Comparison of ENCODE assay signal across 13 cellular contexts in genomic region chr18:2686349-2686968, GRCh38.
DNase-seq lines count a peak whose midpoint lies in the region; ATAC-seq and TF ChIP-seq lines count a peak whose summit lies in the region.
"Had no signal": no experiment of that assay in that cellular context is flagged by ENCODE, and none has a peak within 500 bp of the region (broad histone marks: within the 10 kb centered on the region; RNA-seq: fewer than 3 reads in every experiment).

No MANE protein-coding gene starts in this region.

- no peak for ATAC-seq in effector memory CD8-positive, alpha-beta T cell (replicated peaks)
- ATAC-seq in HG03469 (IDR thresholded peaks at IDR 0.05; ENCODE audit: unreplicated experiment) (no peak), GM19455 (IDR thresholded peaks at IDR 0.05; ENCODE audit: unreplicated experiment) (no peak), GM18861 (IDR thresholded peaks at IDR 0.05; ENCODE audit: unreplicated experiment) (no peak)
- ATAC-seq: Panc1 had no signal

- peaks cover 13% of the 10 kb centered on the region; the same call in 1 of the 2 replicates for H3K9me3 ChIP-seq in SU-DHL-6 (ENCODE audit: insufficient read depth, low read length)
- H3K9me3 ChIP-seq: prostate gland had no signal

- H3K4me3 ChIP-seq in SU-DHL-6 (ENCODE audit: insufficient read depth, low read length, poor library complexity, severe bottlenecking): no peak overlapping the region
- H3K4me3 ChIP-seq: prostate gland had no signal

- H3K4me2 ChIP-seq in SU-DHL-6 (ENCODE audit: low read depth, low read length, poor library complexity, severe bottlenecking): peak overlapping the region; percentile 38

- H3K9ac ChIP-seq in SU-DHL-6 (ENCODE audit: low read length): no peak overlapping the region

- H3K36me3 Mint-ChIP-seq in activated naive CD4-positive, alpha-beta T cell treated with anti-CD3 and anti-CD28 coated beads, Interleukin-2, amount 50 U/mL, for 24 hours: peaks cover 52% of the 10 kb centered on the region
- H3K36me3 Mint-ChIP-seq in effector memory CD8-positive, alpha-beta T cell (ENCODE audit: insufficient read depth): peaks cover 91% of the 10 kb centered on the region

- no peak for DNase-seq in activated naive CD4-positive, alpha-beta T cell treated with anti-CD3 and anti-CD28 coated beads, Interleukin-2, amount 50 U/mL, for 16 hours
- DNase-seq in effector memory CD8-positive, alpha-beta T cell: no peak
- peak; percentile 1 for DNase-seq in stromal cell of bone marrow (ENCODE audit: low read depth)
- DNase-seq: AML-193, KBM-7, T1000 had no signal

- H3K27me3 Mint-ChIP-seq in activated naive CD4-positive, alpha-beta T cell treated with anti-CD3 and anti-CD28 coated beads, Interleukin-2, amount 50 U/mL, for 24 hours: no peaks in the 10 kb centered on the region
- no peaks in the 10 kb centered on the region for H3K27me3 Mint-ChIP-seq in effector memory CD8-positive, alpha-beta T cell

- H2AFZ ChIP-seq in SU-DHL-6 (ENCODE audit: low read depth, low read length, severe bottlenecking): no peak overlapping the region

- H3K4me3 Mint-ChIP-seq in activated naive CD4-positive, alpha-beta T cell treated with anti-CD3 and anti-CD28 coated beads, Interleukin-2, amount 50 U/mL, for 24 hours: peak overlapping the region; percentile 8
- peak overlapping the region; percentile 38 to 65 for H3K4me3 Mint-ChIP-seq in effector memory CD8-positive, alpha-beta T cell

- TF ChIP-seq CTCF in SU-DHL-6 (IDR thresholded peaks at IDR 0.05; ENCODE audit: insufficient read depth, low read length, poor library complexity, severe bottlenecking): no peak

- no peaks in the 10 kb centered on the region for H3K27me3 ChIP-seq in SU-DHL-6 (ENCODE audit: low read length)

- peaks cover 74% of the 10 kb centered on the region for H3K36me3 ChIP-seq in SU-DHL-6 (ENCODE audit: low read length)
- H3K36me3 ChIP-seq: prostate gland had no signal

- H4K20me1 ChIP-seq in SU-DHL-6 (ENCODE audit: low read depth, low read length): peaks cover 26% of the 10 kb centered on the region

- peaks cover 29% of the 10 kb centered on the region; the same call in 1 of the 2 replicates for H3F3A ChIP-seq in SU-DHL-6 (ENCODE audit: insufficient read depth)

- H3K9me2 ChIP-seq in SU-DHL-6 (replicated peaks; ENCODE audit: insufficient read depth, low read length): no peaks in the 10 kb centered on the region

- H3K4me1 Mint-ChIP-seq in activated naive CD4-positive, alpha-beta T cell treated with anti-CD3 and anti-CD28 coated beads, Interleukin-2, amount 50 U/mL, for 24 hours: peaks cover 76% of the 10 kb centered on the region
- peaks cover 37 to 65% of the 10 kb centered on the region in 2 donors for H3K4me1 Mint-ChIP-seq in effector memory CD8-positive, alpha-beta T cell (ENCODE audit: low read depth in 2 of 2)

- H3K79me2 ChIP-seq in SU-DHL-6 (ENCODE audit: insufficient read depth, low read length): peaks cover 78% of the 10 kb centered on the region

- H3K27ac ChIP-seq in SU-DHL-6 (ENCODE audit: low read depth, low read length): peak overlapping the region; percentile 62; the same call in 1 of the 2 replicates
- H3K27ac ChIP-seq: prostate gland had no signal

- peaks cover 5% of the 10 kb centered on the region for H3K9me3 Mint-ChIP-seq in activated naive CD4-positive, alpha-beta T cell treated with anti-CD3 and anti-CD28 coated beads, Interleukin-2, amount 50 U/mL, for 24 hours
- H3K9me3 Mint-ChIP-seq in effector memory CD8-positive, alpha-beta T cell: peaks cover 3 to 16% of the 10 kb centered on the region in 2 donors

- H3K27ac Mint-ChIP-seq in activated naive CD4-positive, alpha-beta T cell treated with anti-CD3 and anti-CD28 coated beads, Interleukin-2, amount 50 U/mL, for 24 hours: peak overlapping the region; percentile 68
- H3K27ac Mint-ChIP-seq in effector memory CD8-positive, alpha-beta T cell: peak overlapping the region; percentile 36 to 92
